In genomic region chr2:96209011-96209728, GRCh38 we compare ENCODE assay signal across 1 cellular context.
A peak's percentile ranks its signal among the peaks of the same experiment; 100 is the strongest.
TF ChIP-seq lines count a peak whose summit lies in the region.

No MANE protein-coding gene starts in this region.

TF ChIP-seq in K562, 482 proteins besides CTCF, POLR2A, EP300 and RAD21 (continues in another document):
- TF ChIP-seq MAZ (CRISPR knock-in tag; conservative IDR thresholded peaks at IDR 0.05 in 1 of 2, IDR thresholded peaks at IDR 0.05 in 1 of 2) (peak in 1 of 2 experiments; percentile 55; a peak in 1 of 4 replicates), NR2C2 (CRISPR knock-in tag; IDR thresholded peaks at IDR 0.05) (no peak), NR2C2 (tag; IDR thresholded peaks at IDR 0.05) (peak; percentile 68), E2F5 (CRISPR knock-in tag; IDR thresholded peaks at IDR 0.05) (no peak), ZKSCAN8 (CRISPR knock-in tag; IDR thresholded peaks at IDR 0.05) (peak; percentile 66; the same call in 1 of the 2 replicates), TFAP4 (CRISPR knock-in tag; IDR thresholded peaks at IDR 0.05; ENCODE audit: borderline replicate concordance) (no peak), ELK3 (CRISPR knock-in tag; IDR thresholded peaks at IDR 0.05) (no peak), IRF9 (tag; IDR thresholded peaks at IDR 0.05) (no peak), SP1 (CRISPR knock-in tag; IDR thresholded peaks at IDR 0.05) (no peak), DMBX1 (CRISPR knock-in tag; IDR thresholded peaks at IDR 0.05; ENCODE audit: borderline replicate concordance) (no peak), NRF1 (conservative IDR thresholded peaks at IDR 0.05 in 1 of 2, IDR thresholded peaks at IDR 0.05 in 1 of 2) (peak; percentile 44 to 79; a peak in 2 of 4 replicates), TEAD1 (CRISPR knock-in tag; IDR thresholded peaks at IDR 0.05) (0 out of 4 replicates have a peak, but pooled peaks of 1 of the 2 experiments have one; percentile 20), ARID3A (IDR thresholded peaks at IDR 0.05; ENCODE audit: borderline replicate concordance, low read depth, low read length) (no peak), FOXA3 (CRISPR knock-in tag; conservative IDR thresholded peaks at IDR 0.05 in 1 of 2, IDR thresholded peaks at IDR 0.05 in 1 of 2) (no peak), ARID1B (IDR thresholded peaks at IDR 0.05) (peak; percentile 8; the same call in 1 of the 2 replicates), CCNT2 (IDR thresholded peaks at IDR 0.05; ENCODE audit: borderline replicate concordance, extremely low read depth, insufficient read length, low read depth, low read length) (no peak), ZSCAN32 (CRISPR knock-in tag; IDR thresholded peaks at IDR 0.05) (no peak), MNT (conservative IDR thresholded peaks at IDR 0.05) (0 out of 4 replicates have a peak, but pooled peaks of 1 of the 2 experiments have one; percentile 7), NELFE (IDR thresholded peaks at IDR 0.05; ENCODE audit: insufficient read depth, insufficient read length) (no peak), ATF1 (CRISPR knock-in tag; IDR thresholded peaks at IDR 0.05) (no peak), ATF1 (tag; IDR thresholded peaks at IDR 0.05) (peak; percentile 64; the same call in 1 of the 2 replicates), ZNF764 (CRISPR knock-in tag; IDR thresholded peaks at IDR 0.05; ENCODE audit: low read depth) (no peak), TCF15 (CRISPR knock-in tag; IDR thresholded peaks at IDR 0.05) (no peak), ZNF277 (CRISPR knock-in tag; IDR thresholded peaks at IDR 0.05; ENCODE audit: borderline replicate concordance) (no peak), ZNF232 (CRISPR knock-in tag; IDR thresholded peaks at IDR 0.05) (no peak), CXXC5 (CRISPR knock-in tag; IDR thresholded peaks at IDR 0.05) (peak; percentile 5; the same call in 1 of the 2 replicates), TAF9B (IDR thresholded peaks at IDR 0.05; ENCODE audit: partially characterized antibody) (peak; percentile 15), XRCC5 (IDR thresholded peaks at IDR 0.05; ENCODE audit: low read depth, low read length) (no peak), HMBOX1 (IDR thresholded peaks at IDR 0.05) (no peak), E2F6 (IDR thresholded peaks at IDR 0.05; ENCODE audit: borderline replicate concordance in 1 of 2, extremely low read depth in 1 of 2, insufficient read depth in 1 of 2, insufficient read length in 1 of 2, low read depth in 1 of 2, low read length in 1 of 2, poor library complexity in 1 of 2, severe bottlenecking in 1 of 2) (peak in 1 of 2 experiments; percentile 8), ARNT (IDR thresholded peaks at IDR 0.05) (no peak), ZNF444 (CRISPR knock-in tag; IDR thresholded peaks at IDR 0.05) (no peak), HCFC1 (IDR thresholded peaks at IDR 0.05; ENCODE audit: low read depth, low read length) (no peak), ZNF668 (CRISPR knock-in tag; IDR thresholded peaks at IDR 0.05) (no peak), ZNF316 (IDR thresholded peaks at IDR 0.05) (peak; percentile 72), NONO (IDR thresholded peaks at IDR 0.05; ENCODE audit: low read depth in 2 of 2, low read length in 1 of 2) (no peak; a peak in 1 of 4 replicates), AFF4 (CRISPR knock-in tag; IDR thresholded peaks at IDR 0.05) (no peak; the same call in 1 of the 2 replicates), ZBTB11 (CRISPR knock-in tag; IDR thresholded peaks at IDR 0.05) (peak in 1 of 3 experiments; percentile 60; a peak in 1 of 6 replicates), ZNF174 (CRISPR knock-in tag; IDR thresholded peaks at IDR 0.05) (no peak), TBP (optimal IDR thresholded peaks at IDR 0.05; ENCODE audit: low read depth, low read length) (peak; percentile 43)
